Comparison of ENCODE assay signal across 11 cellular contexts in the genomic region with DNA sequence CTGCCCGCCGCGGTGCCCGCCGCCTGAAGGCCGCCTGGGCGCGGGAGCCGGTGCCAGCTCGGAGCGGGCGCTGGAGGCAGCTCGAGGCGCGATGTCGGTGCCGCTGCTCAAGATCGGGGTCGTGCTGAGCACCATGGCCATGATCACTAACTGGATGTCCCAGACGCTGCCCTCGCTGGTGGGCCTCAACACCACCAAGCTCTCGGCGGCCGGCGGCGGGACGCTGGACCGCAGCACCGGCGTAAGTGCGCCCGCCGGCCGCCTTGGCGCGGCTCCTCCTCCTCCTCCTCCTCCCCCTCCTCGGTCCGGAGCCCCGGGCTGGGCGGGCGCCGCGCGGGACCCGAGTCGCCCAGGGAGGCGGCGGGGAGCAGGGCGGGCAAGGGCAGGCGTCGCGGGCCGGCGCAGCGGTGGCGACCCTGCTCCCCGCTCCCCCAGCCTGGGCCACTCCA. TPM values are rescaled to one million over a fixed set of nuclear protein-coding genes. Genes with fewer than 3 reads are reported as not detected.
A peak's percentile ranks its signal among the peaks of the same experiment; 100 is the strongest.
DNase-seq lines count a peak whose midpoint lies in the region; ATAC-seq and TF ChIP-seq lines count a peak whose summit lies in the region.
"Had no signal": no experiment of that assay in that cellular context is flagged by ENCODE, and none has a peak within 500 bp of the region (broad histone marks: within the 10 kb centered on the region; RNA-seq: fewer than 3 reads in every experiment).

No MANE protein-coding gene starts in this region.

- DNase-seq in WTC11 (ENCODE audit: low spot score) (no peak), HCEC 1CT (no peak), germinal center (ENCODE audit: low spot score) (no peak), DMS 273 treated with DMSO at 0.1 percent for 48 hours (lab: John Stamatoyannopoulos, UW) (no peak)
- DNase-seq: activated effector memory CD4-positive, alpha-beta T cell treated with Interleukin-2 at 50 U/mL for 16 hours had no signal

- H3K4me3 Mint-ChIP-seq in WTC11 = peak overlapping the region; percentile 72; the same call in 1 of the 2 replicates

- POLR2A ChIA-PET in WTC11 (lab: Charles Lee) = no interaction called here

- no peak overlapping the region for H3K27ac Mint-ChIP-seq in WTC11

- no peaks in the 10 kb centered on the region for H3K36me3 ChIP-seq in ES-I3 (ENCODE audit: insufficient read depth, low read length)
- H3K36me3 ChIP-seq in iPS-15b (ENCODE audit: control insufficient read depth, insufficient read depth, low read length) = peaks cover 10% of the 10 kb centered on the region
- peaks cover 0 to 10% (median 2%) of the 10 kb centered on the region in 3 donors for H3K36me3 ChIP-seq in skeletal muscle tissue (ENCODE audit: control insufficient read depth in 3 of 3, insufficient read depth in 3 of 3, low read length in 3 of 3)

- TF ChIP-seq CTCF in WTC11 (IDR thresholded peaks at IDR 0.05) = no peak

- peak overlapping the region; percentile 49 for H3K4me3 ChIP-seq in iPS-15b (ENCODE audit: low read depth, low read length)
- H3K4me3 ChIP-seq in skeletal muscle tissue (ENCODE audit: low read length in 3 of 3) = peak overlapping the region in 2 of 3 donors; percentile 50 to 60

- peaks cover 24% of the 10 kb centered on the region for H3K4me1 Mint-ChIP-seq in WTC11

- H3K27ac ChIP-seq in skeletal muscle tissue (ENCODE audit: low read depth, low read length) = no peak overlapping the region
- H3K27ac ChIP-seq: C4-2B had no signal

- no peaks in the 10 kb centered on the region for H3K9me3 ChIP-seq in ES-I3 (ENCODE audit: control insufficient read depth, insufficient read depth, low read length)
- no peaks in the 10 kb centered on the region for H3K9me3 ChIP-seq in iPS-15b (ENCODE audit: control insufficient read depth, insufficient read depth, low read length)
- no peaks in the 10 kb centered on the region for H3K9me3 ChIP-seq in skeletal muscle tissue (ENCODE audit: control insufficient read depth in 3 of 3, low read length in 3 of 3)

- ATAC-seq in WTC11 (no peak), GM19397 (IDR thresholded peaks at IDR 0.05; ENCODE audit: unreplicated experiment) (no peak)

- H3K9me3 Mint-ChIP-seq in WTC11 = peaks cover 4% of the 10 kb centered on the region; the same call in 1 of the 2 replicates

- peaks cover 25% of the 10 kb centered on the region for H3K27me3 Mint-ChIP-seq in WTC11 (ENCODE audit: low read depth)

- H3K27me3 ChIP-seq in iPS-15b (ENCODE audit: control insufficient read depth, insufficient read depth, low read length) (peaks cover 12% of the 10 kb centered on the region), skeletal muscle tissue (ENCODE audit: control insufficient read depth in 3 of 3, insufficient read depth in 3 of 3, low read length in 3 of 3) (peaks cover 33 to 36% (median 35%) of the 10 kb centered on the region in 3 donors)

- H3K9ac ChIP-seq in ES-I3 (ENCODE audit: low read depth, low read length) (peak overlapping the region; percentile 38; the same call in 1 of the 2 replicates), iPS-15b (ENCODE audit: low read depth, low read length) (no peak overlapping the region), skeletal muscle tissue (ENCODE audit: low read depth in 1 of 3, low read length in 3 of 3) (peak overlapping the region in 2 of 3 donors; percentile 54 to 64)

- H3K4me1 ChIP-seq in ES-I3 (ENCODE audit: insufficient read depth, low read length) = no peaks in the 10 kb centered on the region
- H3K4me1 ChIP-seq in iPS-15b (ENCODE audit: control insufficient read depth, insufficient read depth, low read length) = no peaks in the 10 kb centered on the region
- peaks cover 15 to 45% (median 43%) of the 10 kb centered on the region in 3 donors for H3K4me1 ChIP-seq in skeletal muscle tissue (ENCODE audit: control insufficient read depth in 3 of 3, insufficient read depth in 3 of 3, low read length in 3 of 3)

- CTCF ChIA-PET in WTC11 (lab: Charles Lee) = interaction anchor here (0.6 to 4.4 kb wide), 15 partner anchors 20 to 353 kb away, joined by 3 to 46 read pairs (median 5); no protein-coding TSS in a partner anchor

- H3K36me3 Mint-ChIP-seq in WTC11 = peaks cover 12% of the 10 kb centered on the region

TF ChIP-seq in WTC11, 78 proteins besides CTCF, POLR2A, EP300 and RAD21:
- TF ChIP-seq HMGXB4 (CRISPR knock-in tag; IDR thresholded peaks at IDR 0.05) (0 out of 2 replicates have a peak, but pooled peaks have one; percentile 19), ZNF232 (CRISPR knock-in tag; IDR thresholded peaks at IDR 0.05) (no peak)
TF ChIP-seq in WTC11: peak in this region for 1.

RNA-seq across cellular contexts. Expression of gene OLFM1, which starts 0.5 kb away (rescaled TPM):
- total RNA-seq in WTC11 (2021) (31.8 to 37.6 TPM (median 31.9 TPM) in 3 replicates), skeletal muscle tissue (2.6 TPM)
- total RNA-seq: HT-29 had no signal
